13 cellular contexts compared by ENCODE assay signal in the genomic region with DNA sequence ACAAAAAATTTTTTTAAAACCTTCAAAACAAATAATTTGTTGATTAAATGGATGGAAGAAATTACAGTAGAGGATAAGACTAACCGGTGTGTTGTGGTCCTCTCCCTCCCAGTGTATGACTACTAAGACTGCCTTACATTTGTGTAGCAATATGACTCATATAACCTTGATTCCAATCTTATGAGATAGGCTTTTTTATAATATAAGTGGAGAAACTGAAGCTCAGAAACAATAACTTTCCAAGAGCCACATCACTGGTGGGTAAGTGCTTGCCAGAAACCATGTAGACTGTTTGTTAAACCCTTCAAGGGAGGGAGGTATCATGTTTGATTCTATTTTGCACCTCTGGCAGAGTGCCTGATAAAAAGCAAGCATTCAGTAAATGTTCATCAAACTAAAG. TPM values are rescaled to one million over a fixed set of nuclear protein-coding genes. Genes with fewer than 3 reads are reported as not detected.
DNase-seq lines count a peak whose midpoint lies in the region; FAIRE-seq and TF ChIP-seq lines count a peak whose summit lies in the region.
"Had no signal": no experiment of that assay in that cellular context is flagged by ENCODE, and none has a peak within 500 bp of the region (broad histone marks: within the 10 kb centered on the region; RNA-seq: fewer than 3 reads in every experiment).

No MANE protein-coding gene starts in this region.

- peak overlapping the region; percentile 17 for H3K4me2 ChIP-seq in keratinocyte (ENCODE audit: control insufficient read depth, extremely low read depth, insufficient read depth, low read depth, low read length)

- TF ChIP-seq CTCF in AG09319 (IDR thresholded peaks at IDR 0.05; ENCODE audit: low read depth, low read length) (no peak), keratinocyte (optimal IDR thresholded peaks at IDR 0.05 in 1 of 3, IDR thresholded peaks at IDR 0.05 in 1 of 3, conservative IDR thresholded peaks at IDR 0.05 in 1 of 3; ENCODE audit: extremely low read depth in 1 of 3, insufficient read depth in 2 of 3, low read length in 3 of 3) (no peak)

- H3K4me3 Mint-ChIP-seq in T-helper 2 cell treated with Interferon-gamma antibody and Interleukin-4, amounts not matched to agents 5 μg/mL and 100 μg/mL, for 36 hours: no peak overlapping the region
- H3K4me3 Mint-ChIP-seq: activated CD4-positive, alpha-beta memory T cell treated with anti-CD3 and anti-CD28 coated beads for 36 hours; central memory CD8-positive, alpha-beta T cell; naive thymus-derived CD8-positive, alpha-beta T cell had no signal

- no peaks in the 10 kb centered on the region for H3K9me3 ChIP-seq in keratinocyte (ENCODE audit: control insufficient read depth, low read depth, low read length)
- no peaks in the 10 kb centered on the region for H3K9me3 ChIP-seq in HAP-1

- no peaks in the 10 kb centered on the region for H3K79me2 ChIP-seq in keratinocyte (ENCODE audit: control insufficient read depth, insufficient read depth, low read length)

- no peaks in the 10 kb centered on the region for H4K20me1 ChIP-seq in keratinocyte (ENCODE audit: control insufficient read depth, extremely low read depth, insufficient read depth, low read length)

- H3K4me3 ChIP-seq in keratinocyte (ENCODE audit: control insufficient read depth in 2 of 3, extremely low read depth in 1 of 3, insufficient read depth in 2 of 3, low read depth in 1 of 3, low read length in 3 of 3) (no peak overlapping the region), HAP-1 (no peak overlapping the region)

- H3K9ac ChIP-seq in keratinocyte (ENCODE audit: control insufficient read depth, extremely low read depth, insufficient read depth, low read length): no peak overlapping the region

- peaks cover 18% of the 10 kb centered on the region for H3K36me3 Mint-ChIP-seq in T-helper 2 cell treated with Interferon-gamma antibody and Interleukin-4, amounts not matched to agents 5 μg/mL and 100 μg/mL, for 36 hours (ENCODE audit: low read depth)

- H3K27ac ChIP-seq in keratinocyte (ENCODE audit: control insufficient read depth, insufficient read depth, low read length): peak overlapping the region; percentile 48

- dilution Hi-C loops in keratinocyte (cut with MboI; ENCODE audit: extremely low pct_ligation_motif_present, low sequenced_read_pairs): no loop called here

- H3K9me3 Mint-ChIP-seq in T-helper 2 cell treated with Interferon-gamma antibody and Interleukin-4, amounts not matched to agents 5 μg/mL and 100 μg/mL, for 36 hours: peaks cover 6% of the 10 kb centered on the region
- H3K9me3 Mint-ChIP-seq: central memory CD8-positive, alpha-beta T cell had no signal

- no peaks in the 10 kb centered on the region for H3K9me1 ChIP-seq in keratinocyte (ENCODE audit: control insufficient read depth, extremely low read depth, insufficient read depth, low read length)

- no peaks in the 10 kb centered on the region for H3K27me3 Mint-ChIP-seq in T-helper 2 cell treated with Interferon-gamma antibody and Interleukin-4, amounts not matched to agents 5 μg/mL and 100 μg/mL, for 36 hours (ENCODE audit: low read depth)
- H3K27me3 Mint-ChIP-seq: activated CD4-positive, alpha-beta memory T cell treated with anti-CD3 and anti-CD28 coated beads for 36 hours; central memory CD8-positive, alpha-beta T cell had no signal

- H3K4me1 ChIP-seq in keratinocyte (ENCODE audit: control insufficient read depth, extremely low read depth, insufficient read depth, low read length) (peaks cover 28% of the 10 kb centered on the region), HAP-1 (no peaks in the 10 kb centered on the region)

- DNase-seq in AG09319 (ENCODE audit: extremely low read depth, low read depth) (peak; percentile 73), LHCN-M2 (ENCODE audit: low read depth) (peak; percentile 86), amniotic epithelial cell (ENCODE audit: low read depth) (peak; percentile 81), keratinocyte (ENCODE audit: low read depth, low spot score) (peak; percentile 41), T-helper 1 cell (no peak), putamen (ENCODE audit: low spot score) (no peak), HAP-1 (ENCODE audit: low spot score in 2 of 2) (no peak)
- no peak for DNase-seq in T-helper 2 cell treated with Interferon-gamma antibody and Interleukin-4, amounts not matched to agents 5 μg/mL and 100 μg/mL, for 36 hours (ENCODE audit: low spot score)
- DNase-seq: activated CD4-positive, alpha-beta memory T cell treated with anti-CD3 and anti-CD28 coated beads for 36 hours; naive thymus-derived CD8-positive, alpha-beta T cell; NCI-H1417 treated with DMSO at 0.1 percent for 48 hours; stimulated activated CD4-positive, alpha-beta T cell treated with anti-CD3 and anti-CD28 coated beads, Interleukin-1b, Interleukin-23, amount 100 ng/mL, for 48 hours had no signal

- H3K36me3 ChIP-seq in keratinocyte (ENCODE audit: control insufficient read depth in 2 of 2, extremely low read depth in 1 of 2, insufficient read depth in 2 of 2, low read length in 2 of 2): peaks cover 0 to 2% of the 10 kb centered on the region in 2 experiments
- H3K36me3 ChIP-seq in HAP-1 (replicated peaks): no peaks in the 10 kb centered on the region; the same call in 1 of the 2 replicates

- H3K4me1 Mint-ChIP-seq in T-helper 2 cell treated with Interferon-gamma antibody and Interleukin-4, amounts not matched to agents 5 μg/mL and 100 μg/mL, for 36 hours (ENCODE audit: low read depth): peaks cover 11% of the 10 kb centered on the region
- H3K4me1 Mint-ChIP-seq: central memory CD8-positive, alpha-beta T cell had no signal

- FAIRE-seq in keratinocyte (lab: Jason Lieb, UNC): peak; percentile 44

- no peak overlapping the region for H2AFZ ChIP-seq in keratinocyte (ENCODE audit: control insufficient read depth, low read length)

- in situ Hi-C loops in HAP-1 (cut with MboI; ENCODE audit: low sequenced_read_pairs): no loop called here

- H3K27me3 ChIP-seq in keratinocyte (ENCODE audit: control insufficient read depth, extremely low read depth, insufficient read depth, low read length) (no peaks in the 10 kb centered on the region), HAP-1 (ENCODE audit: low read depth) (no peaks in the 10 kb centered on the region)

- no peak overlapping the region for H3K27ac Mint-ChIP-seq in T-helper 2 cell treated with Interferon-gamma antibody and Interleukin-4, amounts not matched to agents 5 μg/mL and 100 μg/mL, for 36 hours
- H3K27ac Mint-ChIP-seq: activated CD4-positive, alpha-beta memory T cell treated with anti-CD3 and anti-CD28 coated beads for 36 hours had no signal

RNA-seq across cellular contexts. Expression of a gene that starts 47.5 kb away (rescaled TPM):
- total RNA-seq in LHCN-M2 (2014; rRNA removed): 40.7 and 47.1 TPM in 2 replicates
- polyA plus RNA-seq in LHCN-M2 (2012): 20.7 TPM
- polyA plus RNA-seq in keratinocyte: 14.4 to 26.1 TPM (median 25.4 TPM) in 3 replicates
- polyA plus RNA-seq in keratinocyte (2011; ENCODE audit: low read depth): 25.9 TPM
- 13.0 and 19.8 TPM in 2 replicates for polyA plus RNA-seq in keratinocyte (2011; cell fraction: cytosol; rRNA removed)
- 13.2 and 18.6 TPM in 2 replicates for polyA plus RNA-seq in keratinocyte (2011; cell fraction: nucleus; rRNA removed)
- polyA plus RNA-seq in keratinocyte (2012; ENCODE audit: low replicate concordance): 12.7 and 21.6 TPM in 2 replicates
- polyA minus RNA-seq in keratinocyte: 30.2 to 38.8 TPM (median 38.1 TPM) in 3 replicates
- 23.2 TPM for polyA minus RNA-seq in keratinocyte (2011; cell fraction: cytosol; rRNA and poly(A)+ RNA removed)
- polyA minus RNA-seq in keratinocyte (2011; cell fraction: nucleus; rRNA and poly(A)+ RNA removed): 12.6 and 22.1 TPM in 2 replicates

RNA-seq across cellular contexts. Expression of a gene that starts 47.6 kb away (rescaled TPM):
- 12.2 and 14.3 TPM in 2 replicates for total RNA-seq in LHCN-M2 (2014; rRNA removed)
- polyA plus RNA-seq in LHCN-M2 (2012): 5.7 TPM
- 4.5 to 10.4 TPM (median 5.9 TPM) in 3 replicates for polyA plus RNA-seq in keratinocyte
- 3.5 TPM for polyA plus RNA-seq in keratinocyte (2011; ENCODE audit: low read depth)
- 5.6 and 10.0 TPM in 2 replicates for polyA plus RNA-seq in keratinocyte (2011; cell fraction: cytosol; rRNA removed)
- 5.0 and 5.3 TPM in 2 replicates for polyA plus RNA-seq in keratinocyte (2011; cell fraction: nucleus; rRNA removed)
- 3.3 and 6.1 TPM in 2 replicates for polyA plus RNA-seq in keratinocyte (2012; ENCODE audit: low replicate concordance)
- polyA minus RNA-seq in keratinocyte: 2.5 to 8.9 TPM (median 5.6 TPM) in 3 replicates
- polyA minus RNA-seq in keratinocyte (2011; cell fraction: cytosol; rRNA and poly(A)+ RNA removed): 6.7 TPM
- 3.6 and 9.3 TPM in 2 replicates for polyA minus RNA-seq in keratinocyte (2011; cell fraction: nucleus; rRNA and poly(A)+ RNA removed)

Comparison
In these comparisons a context has a peak if more than half of its experiments do, and no peak if none do; other contexts are left out.
1. DNase-seq: peak in AG09319 (single experiment), LHCN-M2 (single experiment), amniotic epithelial cell (single experiment) and keratinocyte (single experiment); none in T-helper 1 cell (0 of 5), putamen (single experiment), T-helper 2 cell treated with Interferon-gamma antibody and Interleukin-4, amounts not matched to agents 5 μg/mL and 100 μg/mL, for 36 hours (single experiment) and HAP-1 (0 of 2).